8 cellular contexts compared by ENCODE assay signal in genomic region chr19:45638930-45639729, GRCh38. TPM values are rescaled to one million over a fixed set of nuclear protein-coding genes. Genes with fewer than 3 reads are reported as not detected.
DNase-seq lines count a peak whose midpoint lies in the region; ATAC-seq and TF ChIP-seq lines count a peak whose summit lies in the region.

Gene EML2 (minus strand): TSS chr19:45639397. CDS start chr19:45639376, 21 bp downstream.

- 7% methylated on average over 32 to 52 of the region's 52 CpGs for WGBS in testis, 2 donors

- H3K4me3 ChIP-seq in epithelial cell of proximal tubule (ENCODE audit: low read depth, low read length) (peak within 1 kb of the TSS; percentile 77), testis (peak within 1 kb of the TSS; percentile 57 to 70)

- no peaks in the 10 kb centered on the region for H3K9me3 ChIP-seq in testis

- H3K27ac Mint-ChIP-seq in naive B cell = peak within 1 kb of the TSS; percentile 57 to 98 (median 85)

- TF ChIP-seq CTCF in epithelial cell of proximal tubule (conservative IDR thresholded peaks at IDR 0.05; ENCODE audit: low read depth, low read length) = peak; percentile 24
- peak in 1 of 3 experiments; percentile 16 for TF ChIP-seq CTCF in testis (IDR thresholded peaks at IDR 0.05)

- intact Hi-C loops in testis (cut with DNase I; ENCODE audit: low total_unique reads) = no loop called here

- peak; percentile 28 for DNase-seq in NCI-H1105 treated with DMSO at 0.1 percent for 48 hours (lab: John Stamatoyannopoulos, UW)
- no peak for DNase-seq in NCI-H1105 (lab: John Stamatoyannopoulos, UW)
- peak; percentile 5 for DNase-seq in NCI-H446 treated with DMSO at 0.1 percent for 48 hours (lab: John Stamatoyannopoulos, UW)
- peak; percentile 79 for DNase-seq in activated CD8-positive, alpha-beta memory T cell treated with anti-CD3 and anti-CD28 coated beads, Interleukin-2, amount 50 U/mL, for 48 hours
- no peak for DNase-seq in epithelial cell of proximal tubule (ENCODE audit: low read depth)
- peak; percentile 37 for DNase-seq in naive B cell
- DNase-seq in testis = peak; percentile 43
- no peak for DNase-seq in HPDE6-E6E7 (ENCODE audit: extremely low spot score)

- peak within 1 kb of the TSS; percentile 90 to 97 (median 94) for H3K4me3 Mint-ChIP-seq in naive B cell

- H3K27ac ChIP-seq in testis = no peak within 1 kb of the TSS

- peaks cover 30% of the 10 kb centered on the region for H3K4me1 ChIP-seq in testis

- TF ChIP-seq POLR2A in testis (IDR thresholded peaks at IDR 0.05) = no peak

- no peaks in the 10 kb centered on the region for H3K36me3 Mint-ChIP-seq in naive B cell

- peak in 1 of 2 donors; percentile 11 for ATAC-seq in naive B cell (ENCODE audit: low read depth in 2 of 2)

- peaks cover 0 to 5% (median 0%) of the 10 kb centered on the region in 7 donors for H3K9me3 Mint-ChIP-seq in naive B cell

- peaks cover 33 to 43% (median 39%) of the 10 kb centered on the region in 3 donors for H3K4me1 Mint-ChIP-seq in naive B cell

- H3K27me3 ChIP-seq in testis = no peaks in the 10 kb centered on the region

- no peaks in the 10 kb centered on the region for H3K36me3 ChIP-seq in testis (ENCODE audit: low read depth, missing control alignments)

- H3K27me3 Mint-ChIP-seq in naive B cell = no peaks in the 10 kb centered on the region

RNA-seq across cellular contexts. Expression of gene EML2, which starts in this region (rescaled TPM):
- total RNA-seq in epithelial cell of proximal tubule = 17.7 and 33.6 TPM in 2 replicates
- 10 to 100 TPM in 3 of 6 donors, 1 to 10 TPM in 3; 4.3 to 14.1 (median 10.3) TPM for polyA plus RNA-seq in naive B cell (ENCODE audit: low read depth in 6 of 6)
- total RNA-seq in testis = 10 to 100 TPM; 36.3 to 48.4 TPM
- polyA plus RNA-seq in testis (ENCODE audit: insufficient read depth, low read depth, low replicate concordance) = 28.5 TPM

Comparison
In these comparisons a context has a peak if more than half of its experiments do, and no peak if none do; other contexts are left out.
1. DNase-seq: peak in NCI-H1105 treated with DMSO at 0.1 percent for 48 hours (single experiment), NCI-H446 treated with DMSO at 0.1 percent for 48 hours (single experiment), activated CD8-positive, alpha-beta memory T cell treated with anti-CD3 and anti-CD28 coated beads, Interleukin-2, amount 50 U/mL, for 48 hours (single experiment), naive B cell (single experiment) and testis (single experiment); none in NCI-H1105 (single experiment), epithelial cell of proximal tubule (single experiment) and HPDE6-E6E7 (single experiment).